Comparison of ENCODE assay signal across 7 cellular contexts in the genomic region with DNA sequence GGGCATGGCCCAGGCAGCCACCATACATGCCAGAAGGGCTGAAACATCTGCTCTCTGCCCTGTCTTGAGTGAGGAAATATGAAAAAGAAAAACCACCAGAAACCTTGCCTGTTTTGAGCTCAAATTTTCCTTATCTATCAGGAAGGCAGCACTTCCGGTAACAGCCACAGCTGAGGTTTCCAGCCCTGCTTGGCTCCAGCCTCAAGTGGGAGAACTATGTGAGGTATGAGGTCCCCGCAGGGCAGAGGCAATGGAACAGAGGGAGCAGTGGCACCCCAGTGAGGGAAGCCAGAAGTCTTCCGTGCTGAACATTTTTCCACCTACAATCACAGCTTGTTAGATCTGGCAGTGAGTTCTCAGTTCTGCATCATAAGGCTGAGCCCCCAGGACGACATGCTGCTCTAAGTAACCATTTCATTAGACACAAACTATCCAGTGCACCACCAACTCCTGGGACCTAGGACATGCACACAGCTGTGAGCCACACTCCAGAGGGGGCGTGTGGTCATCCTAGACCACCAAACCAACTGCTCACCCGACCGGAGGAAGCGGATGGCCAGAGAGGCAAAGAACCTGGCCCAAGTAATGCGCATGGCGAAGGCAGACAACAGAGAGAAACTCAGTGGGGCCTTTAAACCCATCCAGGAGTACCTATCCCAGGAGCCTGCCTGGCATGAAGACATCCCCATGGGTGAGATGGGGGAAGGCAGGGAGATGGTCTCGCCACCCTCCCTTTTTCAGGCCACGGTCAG. TPM values are rescaled to one million over a fixed set of nuclear protein-coding genes. Genes with fewer than 3 reads are reported as not detected.
A peak's percentile ranks its signal among the peaks of the same experiment; 100 is the strongest.
DNase-seq lines count a peak whose midpoint lies in the region; TF ChIP-seq lines count a peak whose summit lies in the region.

No MANE protein-coding gene starts in this region.

- peak in 4 of 7 donors; percentile 42 to 77 (median 64) for DNase-seq in adrenal gland
- DNase-seq in hepatocyte (ENCODE audit: low spot score), result peak; percentile 71
- no peak for DNase-seq in stomach
- DNase-seq in DMS53 treated with DMSO at 0.1 percent for 48 hours (lab: John Stamatoyannopoulos, UW; ENCODE audit: unreplicated experiment), result no peak
- no peak for DNase-seq in HuH-7.5 (ENCODE audit: low spot score)
- DNase-seq in posterior vena cava (ENCODE audit: low spot score), result no peak

- no peak overlapping the region for H2AFZ ChIP-seq in hepatocyte

- H3K27me3 Mint-ChIP-seq in IgD-negative memory B cell, result no peaks in the 10 kb centered on the region

- H3K36me3 ChIP-seq in adrenal gland (replicated peaks in 1 of 2) (peaks cover 0 to 71% of the 10 kb centered on the region in 2 donors), hepatocyte (replicated peaks; ENCODE audit: insufficient read depth, low read depth) (no peaks in the 10 kb centered on the region), stomach (peaks cover 74 to 100% (median 95%) of the 10 kb centered on the region in 4 donors)

- 68 to 78% (median 75%) methylated on average over 8 to 12 of the region's 12 CpGs for WGBS in adrenal gland, 4 donors
- WGBS in hepatocyte (ENCODE audit: low lambda C conversion rate, missing lambda C conversion rate), result 81% methylated on average over 12 of the region's 12 CpGs
- 59 to 72% (median 62%) methylated on average over 12 of the region's 12 CpGs for WGBS in stomach, 5 donors

- H3K27ac Mint-ChIP-seq in IgD-negative memory B cell, result peak overlapping the region in 2 of 3 donors; percentile 41 to 71

- no peak for TF ChIP-seq EP300 in stomach (IDR thresholded peaks at IDR 0.05)

- H3K4me2 ChIP-seq in hepatocyte, result no peak overlapping the region

- no peaks in the 10 kb centered on the region for H3K9me2 ChIP-seq in hepatocyte (replicated peaks; ENCODE audit: insufficient read depth)

- H3K4me3 Mint-ChIP-seq in IgD-negative memory B cell, result peak overlapping the region in 2 of 4 donors; percentile 43 to 70

- H4K20me1 ChIP-seq in hepatocyte (ENCODE audit: insufficient read depth, poor library complexity, severe bottlenecking), result peaks cover 55% of the 10 kb centered on the region

- peaks cover 24 to 62% of the 10 kb centered on the region in 2 donors for H3K4me1 ChIP-seq in adrenal gland (replicated peaks in 1 of 2)
- H3K4me1 ChIP-seq in hepatocyte (ENCODE audit: insufficient read depth), result peaks cover 31% of the 10 kb centered on the region
- peaks cover 61 to 99% (median 77%) of the 10 kb centered on the region in 4 donors for H3K4me1 ChIP-seq in stomach

- no peaks in the 10 kb centered on the region for H3K36me3 Mint-ChIP-seq in IgD-negative memory B cell

- peaks cover 11 to 19% (median 18%) of the 10 kb centered on the region in 3 donors for H3K4me1 Mint-ChIP-seq in IgD-negative memory B cell

- H3K27ac ChIP-seq in adrenal gland (peak overlapping the region in 3 of 5 donors; percentile 28 to 79 (median 65)), hepatocyte (peak overlapping the region; percentile 69), stomach (peak overlapping the region; percentile 34 to 79 (median 75))

- peaks cover 83% of the 10 kb centered on the region for H3K79me2 ChIP-seq in hepatocyte

- H3K4me3 ChIP-seq in adrenal gland, result no peak overlapping the region
- no peak overlapping the region for H3K4me3 ChIP-seq in hepatocyte
- no peak overlapping the region for H3K4me3 ChIP-seq in stomach

- TF ChIP-seq POLR2A in adrenal gland (IDR thresholded peaks at IDR 0.05), result no peak
- TF ChIP-seq POLR2A in stomach (IDR thresholded peaks at IDR 0.05), result no peak

- H3K27me3 ChIP-seq in adrenal gland (no peaks in the 10 kb centered on the region), hepatocyte (no peaks in the 10 kb centered on the region), stomach (no peaks in the 10 kb centered on the region)

- TF ChIP-seq CTCF in adrenal gland (IDR thresholded peaks at IDR 0.05), result no peak
- TF ChIP-seq CTCF in hepatocyte (IDR thresholded peaks at IDR 0.05; ENCODE audit: poor library complexity), result no peak
- no peak for TF ChIP-seq CTCF in stomach (IDR thresholded peaks at IDR 0.05)

- no peaks in the 10 kb centered on the region for H3K9me3 ChIP-seq in adrenal gland (replicated peaks in 1 of 3)
- H3K9me3 ChIP-seq in hepatocyte (ENCODE audit: low read depth), result no peaks in the 10 kb centered on the region
- H3K9me3 ChIP-seq in stomach, result no peaks in the 10 kb centered on the region

- intact Hi-C loops in adrenal gland (cut with DNase I), result no loop called here
- intact Hi-C loops in stomach (cut with DNase I; ENCODE audit: low total_unique reads), result no loop called here
- intact Hi-C loops in posterior vena cava (cut with DNase I), result no loop called here

- H3K9me3 Mint-ChIP-seq in IgD-negative memory B cell, result no peaks in the 10 kb centered on the region

RNA-seq across cellular contexts. Expression of a gene that starts 22.6 kb away (rescaled TPM):
- polyA plus RNA-seq in IgD-negative memory B cell (213 TPM), adrenal gland (100 to 1,000 TPM in 1 of 3 donors, 10 to 100 TPM in 2; 66.5 to 228 (median 67.6) TPM), hepatocyte (177 and 179 TPM in 2 replicates), stomach (100 to 1,000 TPM in 2 of 3 donors, 10 to 100 TPM in 1; 91.2 to 145 (median 115) TPM)
- total RNA-seq in adrenal gland (100 to 1,000 TPM in 7 of 8 donors, 10 to 100 TPM in 1; 84.4 to 219 (median 150) TPM), hepatocyte (169 and 176 TPM in 2 replicates), stomach (100 to 1,000 TPM in 3 of 5 donors, 10 to 100 TPM in 2; 52.4 to 167 (median 104) TPM), posterior vena cava (100 to 1,000 TPM; 575 to 698 TPM)

Comparison
In these comparisons a context has a peak if more than half of its experiments do, and no peak if none do; other contexts are left out.
1. DNase-seq: peak in adrenal gland (4 of 7) and hepatocyte (single experiment); none in stomach (single experiment), DMS53 treated with DMSO at 0.1 percent for 48 hours (single experiment), HuH-7.5 (single experiment) and posterior vena cava (single experiment).
2. Peak in every context shown above with its lines, with median percentiles within 50 percentile points of each other: H3K27ac ChIP-seq.